ENCODE assay signal across 9 cellular contexts in the genomic region with DNA sequence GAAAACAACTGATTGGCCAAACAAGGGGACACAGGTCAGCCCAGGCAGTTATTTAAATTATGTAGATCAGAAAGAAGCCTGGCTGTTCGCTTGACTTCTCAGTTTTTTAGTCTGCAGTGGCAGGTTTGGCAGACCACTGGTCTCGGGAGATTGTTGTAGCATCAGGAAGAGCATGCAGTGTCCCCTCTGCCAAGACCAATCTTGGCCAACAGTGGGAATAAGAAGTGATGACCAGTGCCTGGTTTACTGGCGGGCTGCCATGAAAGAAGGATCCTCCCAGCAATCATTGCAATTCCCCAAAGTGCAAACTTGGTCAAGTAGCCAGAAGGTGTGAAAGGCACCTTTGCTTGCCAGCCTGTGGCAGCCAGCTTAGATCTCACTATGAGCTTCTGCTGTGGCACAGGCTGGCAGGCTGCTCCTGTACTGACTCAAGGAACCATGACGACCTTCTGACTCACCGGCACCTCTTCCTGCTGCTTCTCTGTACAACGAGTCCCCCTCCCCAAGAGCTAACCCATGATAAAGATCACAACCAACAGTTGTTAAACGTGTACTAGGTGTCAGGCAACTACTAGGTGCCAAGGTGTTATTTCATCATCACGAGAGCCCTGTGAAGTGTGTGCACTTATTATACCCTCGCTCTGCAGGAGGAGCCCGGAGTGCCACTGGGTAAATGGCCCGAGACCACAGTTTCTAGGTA.
DNase-seq lines count a peak whose midpoint lies in the region; ATAC-seq and TF ChIP-seq lines count a peak whose summit lies in the region.
"Had no signal": no experiment of that assay in that cellular context is flagged by ENCODE, and none has a peak within 500 bp of the region (broad histone marks: within the 10 kb centered on the region; RNA-seq: fewer than 3 reads in every experiment).

No MANE protein-coding gene starts in this region.

- no peaks in the 10 kb centered on the region for H3K36me3 ChIP-seq in fibroblast of lung (ENCODE audit: control insufficient read depth, insufficient read depth, low read length)
- H3K36me3 ChIP-seq: esophagus muscularis mucosa had no signal

- H3K9ac ChIP-seq in fibroblast of lung (ENCODE audit: insufficient read depth, low read length) = no peak overlapping the region

- no peak overlapping the region for H3K4me2 ChIP-seq in fibroblast of lung (ENCODE audit: extremely low read depth, insufficient read depth, low read length)

- H3K27me3 ChIP-seq in fibroblast of lung (ENCODE audit: control insufficient read depth, insufficient read depth, low read length) = peaks cover 1% of the 10 kb centered on the region

- H3K4me3 ChIP-seq in fibroblast of lung (replicated peaks in 1 of 4; ENCODE audit: control extremely low read depth in 1 of 4, insufficient read depth in 1 of 4, low read depth in 3 of 4, low read length in 4 of 4) = no peak overlapping the region
- H3K4me3 ChIP-seq: esophagus muscularis mucosa had no signal

- DNase-seq in NCI-H2107 treated with DMSO at 0.1 percent for 48 hours (lab: John Stamatoyannopoulos, UW; ENCODE audit: unreplicated experiment) (peak; percentile 18), NCI-H2107 (lab: John Stamatoyannopoulos, UW) (no peak), fibroblast of lung (ENCODE audit: low read depth in 2 of 2) (peak; percentile 12 to 30), Kasumi-1 (lab: John Stamatoyannopoulos, UW) (no peak)
- DNase-seq in activated CD4-positive, alpha-beta T cell treated with anti-CD3 and anti-CD28 coated beads, Interleukin-2, amount 50 U/mL, for 4 hours = peak; percentile 53 to 64
- DNase-seq in stimulated activated CD8-positive, alpha-beta memory T cell treated with anti-CD3 and anti-CD28 coated beads, Interleukin-15, amount 100 ng/mL, for 4 hours (ENCODE audit: low read depth in 2 of 2) = peak; percentile 43 to 71

- TF ChIP-seq CTCF in fibroblast of lung (conservative IDR thresholded peaks at IDR 0.05 in 1 of 2, IDR thresholded peaks at IDR 0.05 in 1 of 2; ENCODE audit: low read depth in 1 of 2, low read length in 2 of 2) = no peak

- H2AFZ ChIP-seq in fibroblast of lung (ENCODE audit: low read length) = no peak overlapping the region

- H3K79me2 ChIP-seq in fibroblast of lung (ENCODE audit: control insufficient read depth, insufficient read depth, low read length) = no peaks in the 10 kb centered on the region

- no peaks in the 10 kb centered on the region for H3K4me1 ChIP-seq in fibroblast of lung (ENCODE audit: control insufficient read depth, extremely low read depth, insufficient read depth, low read length)
- H3K4me1 ChIP-seq: esophagus muscularis mucosa had no signal

- no peaks in the 10 kb centered on the region for H4K20me1 ChIP-seq in fibroblast of lung (ENCODE audit: control insufficient read depth, extremely low read depth, insufficient read depth, low read length)

- ATAC-seq in GM18870 (IDR thresholded peaks at IDR 0.05; ENCODE audit: unreplicated experiment) (no peak), GM21825 (IDR thresholded peaks at IDR 0.05; ENCODE audit: unreplicated experiment) (no peak)

- H3K27ac ChIP-seq in fibroblast of lung (ENCODE audit: insufficient read depth, low read length) = no peak overlapping the region
- H3K27ac ChIP-seq: esophagus muscularis mucosa had no signal

- no peaks in the 10 kb centered on the region for H3K9me3 ChIP-seq in fibroblast of lung (ENCODE audit: control insufficient read depth, insufficient read depth, low read depth, low read length)
- H3K9me3 ChIP-seq: esophagus muscularis mucosa had no signal

Comparison
In these comparisons a context has a peak if more than half of its experiments do, and no peak if none do; other contexts are left out.
1. DNase-seq: peak in NCI-H2107 treated with DMSO at 0.1 percent for 48 hours (single experiment), activated CD4-positive, alpha-beta T cell treated with anti-CD3 and anti-CD28 coated beads, Interleukin-2, amount 50 U/mL, for 4 hours (2 of 2), fibroblast of lung (2 of 2) and stimulated activated CD8-positive, alpha-beta memory T cell treated with anti-CD3 and anti-CD28 coated beads, Interleukin-15, amount 100 ng/mL, for 4 hours (2 of 2); none in NCI-H2107 (single experiment) and Kasumi-1 (0 of 2).